10 cellular contexts compared by ENCODE assay signal in the genomic region with DNA sequence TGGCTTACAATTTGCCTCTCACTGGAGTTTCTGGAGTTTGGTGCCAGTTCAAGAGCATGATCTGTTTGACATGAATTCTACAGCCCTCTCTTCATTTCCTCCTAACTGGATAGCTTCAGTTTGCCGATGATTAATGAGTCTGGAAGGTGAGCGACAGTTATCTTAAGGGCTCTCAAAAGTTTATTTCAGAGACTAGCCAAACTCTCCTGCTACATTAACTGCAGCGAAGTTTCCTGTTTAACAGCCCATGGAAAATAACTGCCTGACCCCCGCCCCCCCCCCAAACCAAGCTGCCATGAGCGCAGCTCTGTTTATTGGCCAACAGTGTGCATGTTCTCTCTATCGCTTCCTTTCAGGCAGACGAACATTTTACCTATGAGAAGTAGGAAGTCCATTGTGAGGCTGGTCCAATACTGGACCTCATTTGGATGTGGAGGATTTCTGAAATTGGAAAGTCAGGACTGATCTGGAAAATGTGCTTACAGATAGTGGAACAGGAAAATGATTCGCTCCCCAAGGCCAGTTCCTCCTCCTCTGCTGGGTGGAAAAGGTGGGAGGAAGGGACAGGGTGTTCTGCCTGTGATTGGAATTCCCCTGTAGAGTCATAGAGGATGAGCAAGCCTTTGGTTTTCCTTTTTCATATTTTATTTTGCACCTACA.
DNase-seq lines count a peak whose midpoint lies in the region; ATAC-seq, FAIRE-seq and TF ChIP-seq lines count a peak whose summit lies in the region.
"Had no signal": no experiment of that assay in that cellular context is flagged by ENCODE, and none has a peak within 500 bp of the region (broad histone marks: within the 10 kb centered on the region; RNA-seq: fewer than 3 reads in every experiment).

No MANE protein-coding gene starts in this region.

- H3K9me3 ChIP-seq in HUES6 (ENCODE audit: control insufficient read depth, insufficient read depth, low read depth, low read length) (no peaks in the 10 kb centered on the region), upper lobe of left lung (no peaks in the 10 kb centered on the region), ascending aorta (no peaks in the 10 kb centered on the region)
- H3K9me3 ChIP-seq: HAP-1 had no signal

- H3K27ac ChIP-seq in HUES6 (ENCODE audit: low read depth, low read length) (no peak overlapping the region), upper lobe of left lung (peak overlapping the region; percentile 33 to 60 (median 58)), ascending aorta (no peak overlapping the region)

- TF ChIP-seq CTCF in bronchial epithelial cell (IDR thresholded peaks at IDR 0.05; ENCODE audit: insufficient read depth, low read length, severe bottlenecking) (no peak), upper lobe of left lung (IDR thresholded peaks at IDR 0.05) (no peak), ascending aorta (IDR thresholded peaks at IDR 0.05) (no peak)

- WGBS in upper lobe of left lung, 2 donors, result 38% methylated on average over 7 to 8 of the region's 8 CpGs

- H3K4me3 ChIP-seq in HUES6 (ENCODE audit: low read depth, low read length), result no peak overlapping the region
- H3K4me3 ChIP-seq in bronchial epithelial cell (ENCODE audit: low read depth, low read length), result no peak overlapping the region
- H3K4me3 ChIP-seq in upper lobe of left lung, result no peak overlapping the region
- no peak overlapping the region for H3K4me3 ChIP-seq in ascending aorta
- H3K4me3 ChIP-seq: HAP-1 had no signal

- DNase-seq in bronchial epithelial cell (ENCODE audit: low read depth) (peak; percentile 92), kidney glomerular epithelial cell (lab: John Stamatoyannopoulos, UW) (peak; percentile 90), upper lobe of left lung (peak in 1 of 2 donors; percentile 25), ascending aorta (ENCODE audit: low spot score in 2 of 2) (no peak)
- DNase-seq in effector CD4-positive, alpha-beta T cell, result no peak
- DNase-seq: hippocampal formation, NCI-H1092 treated with DMSO at 0.1 percent for 48 hours had no signal

- ATAC-seq in upper lobe of left lung (ENCODE audit: low FRiP score in 2 of 2), result peak; percentile 55 to 67
- no peak for ATAC-seq in HG03457 (IDR thresholded peaks at IDR 0.05; ENCODE audit: unreplicated experiment)

- intact Hi-C loops in ascending aorta (cut with DNase I), result no loop called here

- H3K4me1 ChIP-seq in HUES6 (ENCODE audit: control insufficient read depth, insufficient read depth, low read length), result no peaks in the 10 kb centered on the region; the same call in 1 of the 2 replicates
- peaks cover 7 to 15% (median 12%) of the 10 kb centered on the region in 4 donors for H3K4me1 ChIP-seq in upper lobe of left lung
- peaks cover 0 to 2% of the 10 kb centered on the region in 2 donors for H3K4me1 ChIP-seq in ascending aorta
- H3K4me1 ChIP-seq: HAP-1 had no signal

- TF ChIP-seq POLR2A in upper lobe of left lung (IDR thresholded peaks at IDR 0.05), result no peak

- H3K27me3 ChIP-seq in HUES6 (ENCODE audit: control insufficient read depth, insufficient read depth, low read length) (no peaks in the 10 kb centered on the region), bronchial epithelial cell (ENCODE audit: control insufficient read depth, insufficient read depth, low read length) (no peaks in the 10 kb centered on the region), upper lobe of left lung (no peaks in the 10 kb centered on the region), ascending aorta (no peaks in the 10 kb centered on the region)

- peak in 1 of 4 donors; percentile 46 for TF ChIP-seq EP300 in upper lobe of left lung (IDR thresholded peaks at IDR 0.05)

- H3K9ac ChIP-seq in HUES6 (ENCODE audit: low read length), result peak overlapping the region; percentile 51

- FAIRE-seq in bronchial epithelial cell (lab: Jason Lieb, UNC), result no peak

- H3K36me3 ChIP-seq in HUES6 (ENCODE audit: control insufficient read depth, insufficient read depth, low read length) (no peaks in the 10 kb centered on the region), bronchial epithelial cell (ENCODE audit: control insufficient read depth, insufficient read depth, low read length) (no peaks in the 10 kb centered on the region), upper lobe of left lung (no peaks in the 10 kb centered on the region), ascending aorta (no peaks in the 10 kb centered on the region)
- H3K36me3 ChIP-seq: HAP-1 had no signal

Comparison
In these comparisons a context has a peak if more than half of its experiments do, and no peak if none do; other contexts are left out.
1. H3K27ac ChIP-seq: peak in upper lobe of left lung (4 of 4); none in HUES6 (single experiment) and ascending aorta (0 of 2).
2. DNase-seq: peak in bronchial epithelial cell (single experiment) and kidney glomerular epithelial cell (single experiment); none in effector CD4-positive, alpha-beta T cell (single experiment) and ascending aorta (0 of 2).